ENCODE assay signal across 8 cellular contexts in genomic region chr2:37083873-37084792, GRCh38. TPM values are rescaled to one million over a fixed set of nuclear protein-coding genes. Genes with fewer than 3 reads are reported as not detected.
DNase-seq lines count a peak whose midpoint lies in the region; ATAC-seq and TF ChIP-seq lines count a peak whose summit lies in the region.

GPATCH11 (plus strand) TSS chr2:37084518; CDS start chr2:37088382, 3,864 bp downstream.
HEATR5B (minus strand) TSS chr2:37084372; CDS start chr2:37083414, 958 bp downstream.

- H3K27ac Mint-ChIP-seq in naive B cell: peak within 1 kb of the TSS in 1 of 6 donors; percentile 93
- no peak within 1 kb of the TSS for H3K27ac Mint-ChIP-seq in stimulated activated memory B cell treated with anti-CD40 and anti-IgM and Interleukin-4, amounts not matched to agents 10 μg/mL and 1 μg/mL and 100 μg/mL, for 72 hours

- peaks cover 24% of the 10 kb centered on the region for H3K36me3 Mint-ChIP-seq in activated T-cell treated with anti-CD3 and anti-CD28 coated beads, Interleukin-2, amount 50 U/mL, for 4 hours (ENCODE audit: insufficient read depth)
- H3K36me3 Mint-ChIP-seq in naive B cell: peaks cover 8 to 23% of the 10 kb centered on the region in 2 donors
- peaks cover 48% of the 10 kb centered on the region for H3K36me3 Mint-ChIP-seq in stimulated activated memory B cell treated with anti-CD40 and anti-IgM and Interleukin-4, amounts not matched to agents 10 μg/mL and 1 μg/mL and 100 μg/mL, for 72 hours

- no peak for TF ChIP-seq CTCF in fibroblast of lung (conservative IDR thresholded peaks at IDR 0.05 in 1 of 2, IDR thresholded peaks at IDR 0.05 in 1 of 2; ENCODE audit: low read depth in 1 of 2, low read length in 2 of 2)

- H3K9ac ChIP-seq in fibroblast of lung (ENCODE audit: insufficient read depth, low read length): peak within 1 kb of the TSS; percentile 70

- H4K20me1 ChIP-seq in fibroblast of lung (ENCODE audit: control insufficient read depth, extremely low read depth, insufficient read depth, low read length): no peaks in the 10 kb centered on the region

- H3K9me3 Mint-ChIP-seq in activated T-cell treated with anti-CD3 and anti-CD28 coated beads, Interleukin-2, amount 50 U/mL, for 4 hours: no peaks in the 10 kb centered on the region
- no peaks in the 10 kb centered on the region for H3K9me3 Mint-ChIP-seq in naive B cell
- H3K9me3 Mint-ChIP-seq in stimulated activated memory B cell treated with anti-CD40 and anti-IgM and Interleukin-4, amounts not matched to agents 10 μg/mL and 1 μg/mL and 100 μg/mL, for 72 hours: no peaks in the 10 kb centered on the region

- ATAC-seq in GM21737 (IDR thresholded peaks at IDR 0.05; ENCODE audit: unreplicated experiment) (peak; percentile 80), naive B cell (ENCODE audit: low read depth in 2 of 2) (peak; percentile 80 to 82)
- peak; percentile 88 to 94 for ATAC-seq in activated T-cell treated with anti-CD3 and anti-CD28 coated beads, Interleukin-2, amount 50 U/mL, for 4 hours
- ATAC-seq in stimulated activated memory B cell treated with anti-CD40 and anti-IgM and Interleukin-4, amounts not matched to agents 10 μg/mL and 1 μg/mL and 100 μg/mL, for 72 hours: peak; percentile 94

- no peak within 1 kb of the TSS for H3K4me3 Mint-ChIP-seq in activated T-cell treated with anti-CD3 and anti-CD28 coated beads, Interleukin-2, amount 50 U/mL, for 4 hours
- H3K4me3 Mint-ChIP-seq in naive B cell: peak within 1 kb of the TSS in 1 of 8 donors; percentile 78
- no peak within 1 kb of the TSS for H3K4me3 Mint-ChIP-seq in stimulated activated memory B cell treated with anti-CD40 and anti-IgM and Interleukin-4, amounts not matched to agents 10 μg/mL and 1 μg/mL and 100 μg/mL, for 72 hours

- no peaks in the 10 kb centered on the region for H3K27me3 ChIP-seq in fibroblast of lung (ENCODE audit: control insufficient read depth, insufficient read depth, low read length)

- H3K36me3 ChIP-seq in fibroblast of lung (ENCODE audit: control insufficient read depth, insufficient read depth, low read length): no peaks in the 10 kb centered on the region

- H3K27me3 Mint-ChIP-seq in activated T-cell treated with anti-CD3 and anti-CD28 coated beads, Interleukin-2, amount 50 U/mL, for 4 hours (ENCODE audit: low read depth): no peaks in the 10 kb centered on the region
- H3K27me3 Mint-ChIP-seq in naive B cell: no peaks in the 10 kb centered on the region
- no peaks in the 10 kb centered on the region for H3K27me3 Mint-ChIP-seq in stimulated activated memory B cell treated with anti-CD40 and anti-IgM and Interleukin-4, amounts not matched to agents 10 μg/mL and 1 μg/mL and 100 μg/mL, for 72 hours

- H3K27ac ChIP-seq in fibroblast of lung (ENCODE audit: insufficient read depth, low read length): peak within 1 kb of the TSS; percentile 62

- H3K9me3 ChIP-seq in fibroblast of lung (ENCODE audit: control insufficient read depth, insufficient read depth, low read depth, low read length): no peaks in the 10 kb centered on the region

- DNase-seq in DMS79 (lab: John Stamatoyannopoulos, UW): peak; percentile 97
- DNase-seq in KG1 (lab: John Stamatoyannopoulos, UW): peak; percentile 91
- DNase-seq in activated T-cell treated with anti-CD3 and anti-CD28 coated beads, Interleukin-2, amount 50 U/mL, for 4 hours: peak; percentile 88
- DNase-seq in fibroblast of lung (ENCODE audit: low read depth in 2 of 2): peak; percentile 93 to 96
- peak; percentile 87 for DNase-seq in naive B cell

- peak within 1 kb of the TSS; percentile 85 to 99 (median 94) for H3K4me3 ChIP-seq in fibroblast of lung (replicated peaks in 1 of 4; ENCODE audit: control extremely low read depth in 1 of 4, insufficient read depth in 1 of 4, low read depth in 3 of 4, low read length in 4 of 4)

- peak within 1 kb of the TSS; percentile 99 for H3K4me2 ChIP-seq in fibroblast of lung (ENCODE audit: extremely low read depth, insufficient read depth, low read length)

- peaks cover 33% of the 10 kb centered on the region for H3K4me1 Mint-ChIP-seq in activated T-cell treated with anti-CD3 and anti-CD28 coated beads, Interleukin-2, amount 50 U/mL, for 4 hours (ENCODE audit: low read depth)
- H3K4me1 Mint-ChIP-seq in naive B cell: peaks cover 20 to 52% (median 24%) of the 10 kb centered on the region in 3 donors
- H3K4me1 Mint-ChIP-seq in stimulated activated memory B cell treated with anti-CD40 and anti-IgM and Interleukin-4, amounts not matched to agents 10 μg/mL and 1 μg/mL and 100 μg/mL, for 72 hours: peaks cover 18% of the 10 kb centered on the region

- H3K4me1 ChIP-seq in fibroblast of lung (ENCODE audit: control insufficient read depth, extremely low read depth, insufficient read depth, low read length): peaks cover 10% of the 10 kb centered on the region

- peak within 1 kb of the TSS; percentile 100 for H2AFZ ChIP-seq in fibroblast of lung (ENCODE audit: low read length)

- peaks cover 12% of the 10 kb centered on the region for H3K79me2 ChIP-seq in fibroblast of lung (ENCODE audit: control insufficient read depth, insufficient read depth, low read length)

TF ChIP-seq in PFSK-1, 5 proteins besides CTCF, POLR2A, EP300 and RAD21:
- TF ChIP-seq FOXP2 (optimal IDR thresholded peaks at IDR 0.05; ENCODE audit: borderline replicate concordance, extremely low read depth, extremely low read length, insufficient read depth): no peak
- TF ChIP-seq SIN3A (IDR thresholded peaks at IDR 0.05; ENCODE audit: borderline replicate concordance, insufficient read depth, low read length): peak; percentile 97; the same call in 1 of the 2 replicates
- TF ChIP-seq REST (IDR thresholded peaks at IDR 0.05; ENCODE audit: insufficient read depth in 1 of 2, low read depth in 2 of 2, low read length in 2 of 2): no peak
- TF ChIP-seq TAF1 (IDR thresholded peaks at IDR 0.05; ENCODE audit: borderline replicate concordance, insufficient read depth, low read length): no peak
- TF ChIP-seq POLR2AphosphoS5 (IDR thresholded peaks at IDR 0.05; ENCODE audit: low read depth, low read length): peak; percentile 86

RNA-seq across cellular contexts. Expression of gene GPATCH11, which starts in this region (rescaled TPM):
- 4.3 TPM for polyA plus RNA-seq in PFSK-1 (2012; ENCODE audit: insufficient read length, low read depth)
- total RNA-seq in activated T-cell treated with anti-CD3 and anti-CD28 coated beads, Interleukin-2, amount 50 U/mL, for 4 hours: 10 to 100 TPM; 17.0 to 18.4 (median 17.2) TPM
- 5.9 and 6.4 TPM in 2 replicates for total RNA-seq in fibroblast of lung
- polyA plus RNA-seq in fibroblast of lung: 7.2 and 7.9 TPM in 2 replicates
- 6.4 and 7.0 TPM in 2 replicates for polyA plus RNA-seq in fibroblast of lung (2012)
- 0.08 and 0.52 TPM in 2 replicates for polyA minus RNA-seq in fibroblast of lung (ENCODE audit: low replicate concordance)
- 10 to 100 TPM; 12.1 to 35.3 (median 17.0) TPM for polyA plus RNA-seq in naive B cell (ENCODE audit: low read depth in 6 of 6)

RNA-seq across cellular contexts. Expression of gene HEATR5B, which starts in this region (rescaled TPM):
- 4.1 TPM for polyA plus RNA-seq in PFSK-1 (2012; ENCODE audit: insufficient read length, low read depth)
- 10 to 100 TPM; 11.3 to 18.2 (median 14.9) TPM for total RNA-seq in activated T-cell treated with anti-CD3 and anti-CD28 coated beads, Interleukin-2, amount 50 U/mL, for 4 hours
- 16.7 and 22.0 TPM in 2 replicates for total RNA-seq in fibroblast of lung
- polyA plus RNA-seq in fibroblast of lung: 11.5 and 15.7 TPM in 2 replicates
- polyA plus RNA-seq in fibroblast of lung (2012): 5.5 and 7.2 TPM in 2 replicates
- 12.0 and 12.7 TPM in 2 replicates for polyA minus RNA-seq in fibroblast of lung (ENCODE audit: low replicate concordance)
- polyA plus RNA-seq in naive B cell (ENCODE audit: low read depth in 6 of 6): 10 to 100 TPM; 10.6 to 24.2 (median 16.8) TPM

Comparison
In these comparisons a context has a peak if more than half of its experiments do, and no peak if none do; other contexts are left out.
1. Peak in every context shown above with its lines: DNase-seq, ATAC-seq, H3K4me3 ChIP-seq and H3K27ac ChIP-seq.